ENCODE assay signal across 7 cellular contexts in genomic region chr17:49995055-49995738, GRCh38. TPM values are rescaled to one million over a fixed set of nuclear protein-coding genes. Genes with fewer than 3 reads are reported as not detected.
A peak's percentile ranks its signal among the peaks of the same experiment; 100 is the strongest.
DNase-seq lines count a peak whose midpoint lies in the region; ATAC-seq and TF ChIP-seq lines count a peak whose summit lies in the region.

TSS of gene DLX3 (minus strand) at chr17:49995224. CDS start at chr17:49994998, 226 bp downstream.

- no peak within 1 kb of the TSS for H3K9ac ChIP-seq in neural cell (ENCODE audit: low read length)

- no peaks in the 10 kb centered on the region for H3K79me2 ChIP-seq in neural cell (replicated peaks; ENCODE audit: insufficient read depth, low read length)

- H4K20me1 ChIP-seq in neural cell (ENCODE audit: insufficient read depth), result no peaks in the 10 kb centered on the region

- ATAC-seq in GM18868 (IDR thresholded peaks at IDR 0.05; ENCODE audit: unreplicated experiment), result no peak

- no peak for TF ChIP-seq RAD21 in neural cell (conservative IDR thresholded peaks at IDR 0.05)

- no peaks in the 10 kb centered on the region for H3K9me2 ChIP-seq in neural cell (ENCODE audit: insufficient read depth, low read length)

- peak within 1 kb of the TSS; percentile 15 for H3K27ac Mint-ChIP-seq in activated CD4-positive, alpha-beta T cell treated with anti-CD3 and anti-CD28 coated beads, Interleukin-2, amount 10 ng/mL, durations not matched to agents 24 days and 14 days

- H3K4me2 ChIP-seq in neural cell (ENCODE audit: low read length), result no peak within 1 kb of the TSS

- H2AFZ ChIP-seq in neural cell (ENCODE audit: low read depth, low read length), result no peak within 1 kb of the TSS

- peak within 1 kb of the TSS; percentile 29 for H3K4me3 ChIP-seq in fibroblast of mammary gland (ENCODE audit: control insufficient read depth, low read depth, low read length)
- peak within 1 kb of the TSS; percentile 54 for H3K4me3 ChIP-seq in neural cell (ENCODE audit: low read length)

- no peak within 1 kb of the TSS for H3K27ac ChIP-seq in neural cell (ENCODE audit: low read length)

- no peaks in the 10 kb centered on the region for H3F3A ChIP-seq in neural cell (ENCODE audit: insufficient read depth, low read length, poor library complexity, severe bottlenecking)

- H3K27me3 ChIP-seq in neural cell (ENCODE audit: insufficient read depth, low read depth, low read length), result peaks cover 65% of the 10 kb centered on the region

- H3K9me3 ChIP-seq in neural cell (ENCODE audit: low read length), result peaks cover 5% of the 10 kb centered on the region

- H3K36me3 Mint-ChIP-seq in activated CD4-positive, alpha-beta T cell treated with anti-CD3 and anti-CD28 coated beads, Interleukin-2, amount 10 ng/mL, durations not matched to agents 24 days and 14 days (ENCODE audit: low read depth), result no peaks in the 10 kb centered on the region

- TF ChIP-seq EP300 in neural cell (conservative IDR thresholded peaks at IDR 0.05; ENCODE audit: poor library complexity, severe bottlenecking), result no peak

- peaks cover 23% of the 10 kb centered on the region for H3K4me1 Mint-ChIP-seq in activated CD4-positive, alpha-beta T cell treated with anti-CD3 and anti-CD28 coated beads, Interleukin-2, amount 10 ng/mL, durations not matched to agents 24 days and 14 days

- H3K27me3 Mint-ChIP-seq in activated CD4-positive, alpha-beta T cell treated with anti-CD3 and anti-CD28 coated beads, Interleukin-2, amount 10 ng/mL, durations not matched to agents 24 days and 14 days, result peaks cover 72% of the 10 kb centered on the region

- no peak for TF ChIP-seq CTCF in fibroblast of mammary gland (conservative IDR thresholded peaks at IDR 0.05; ENCODE audit: control insufficient read depth, insufficient read depth, low read depth, low read length)
- TF ChIP-seq CTCF in neural cell (IDR thresholded peaks at IDR 0.05; ENCODE audit: poor library complexity, severe bottlenecking), result no peak

- peak; percentile 77 for DNase-seq in ELR (ENCODE audit: low read depth)
- DNase-seq in NCI-H1105 (lab: John Stamatoyannopoulos, UW), result peak; percentile 81
- DNase-seq in activated CD4-positive, alpha-beta T cell treated with anti-CD3 and anti-CD28 coated beads, Interleukin-2, amount 10 ng/mL, durations not matched to agents 24 days and 14 days, result peak; percentile 72
- peak; percentile 72 for DNase-seq in fibroblast of mammary gland (ENCODE audit: low read depth)
- DNase-seq in cortex of kidney (lab: John Stamatoyannopoulos, UW), result no peak

- intact Hi-C loops in activated CD4-positive, alpha-beta T cell treated with anti-CD3 and anti-CD28 coated beads, Interleukin-2, amount 10 ng/mL, durations not matched to agents 24 days and 14 days (cut with micrococcal nuclease), result loop anchor here (10.0 kb wide), 1 partner anchor 290 kb away; the partner anchor contains the start of gene SLC35B1

- no peaks in the 10 kb centered on the region for H3K9me3 Mint-ChIP-seq in activated CD4-positive, alpha-beta T cell treated with anti-CD3 and anti-CD28 coated beads, Interleukin-2, amount 10 ng/mL, durations not matched to agents 24 days and 14 days

- no peaks in the 10 kb centered on the region for H3K36me3 ChIP-seq in neural cell (ENCODE audit: insufficient read depth, low read length)

- H3K4me3 Mint-ChIP-seq in activated CD4-positive, alpha-beta T cell treated with anti-CD3 and anti-CD28 coated beads, Interleukin-2, amount 10 ng/mL, durations not matched to agents 24 days and 14 days, result peak within 1 kb of the TSS; percentile 83

TF ChIP-seq in neural cell, 6 proteins besides CTCF, POLR2A, EP300 and RAD21:
- TF ChIP-seq MXI1 (conservative IDR thresholded peaks at IDR 0.05; ENCODE audit: poor library complexity, severe bottlenecking) (peak; percentile 1), SMC3 (conservative IDR thresholded peaks at IDR 0.05; ENCODE audit: poor library complexity) (no peak)

RNA-seq across cellular contexts. Expression of gene DLX3, which starts in this region (rescaled TPM):
- 0.12 TPM in 1 of 2 replicates, not detected in the other for total RNA-seq in activated CD4-positive, alpha-beta T cell treated with anti-CD3 and anti-CD28 coated beads, Interleukin-2, amount 10 ng/mL, durations not matched to agents 24 days and 14 days
- not detected in 2 replicates for polyA plus RNA-seq in neural cell
- polyA minus RNA-seq in neural cell, result not detected in 2 replicates

Comparison
In these comparisons a context has a peak if more than half of its experiments do, and no peak if none do; other contexts are left out.
1. Peak in DNase-seq in activated CD4-positive, alpha-beta T cell treated with anti-CD3 and anti-CD28 coated beads, Interleukin-2, amount 10 ng/mL, durations not matched to agents 24 days and 14 days; RNA of the gene not detected or under 1 TPM.